15 cellular contexts compared by ENCODE assay signal in genomic region chr6:34529665-34530327, GRCh38. TPM values are rescaled to one million over a fixed set of nuclear protein-coding genes. Genes with fewer than 3 reads are reported as not detected.
DNase-seq lines count a peak whose midpoint lies in the region; ATAC-seq and TF ChIP-seq lines count a peak whose summit lies in the region.
"Had no signal": no experiment of that assay in that cellular context is flagged by ENCODE, and none has a peak within 500 bp of the region (broad histone marks: within the 10 kb centered on the region; RNA-seq: fewer than 3 reads in every experiment).

No MANE protein-coding gene starts in this region.

- peaks cover 0 to 3% of the 10 kb centered on the region in 2 donors for H3K4me1 Mint-ChIP-seq in natural killer cell treated with Interleukin-12 subunit alpha and Interleukin-12 subunit beta and Interleukin-15 and Interleukin-18, amount 100 ng/mL, for 72 hours (ENCODE audit: low read depth in 2 of 2)

- H3K9me3 ChIP-seq in heart left ventricle (no peaks in the 10 kb centered on the region), right atrium auricular region (no peaks in the 10 kb centered on the region), body of pancreas (no peaks in the 10 kb centered on the region)

- no peak overlapping the region for H3K4me3 Mint-ChIP-seq in natural killer cell treated with Interleukin-12 subunit alpha and Interleukin-12 subunit beta and Interleukin-15 and Interleukin-18, amount 100 ng/mL, for 72 hours

- ATAC-seq in heart left ventricle, result peak in 2 of 4 donors; percentile 1 to 34
- no peak for ATAC-seq in body of pancreas
- no peak for ATAC-seq in natural killer cell treated with Interleukin-12 subunit alpha and Interleukin-12 subunit beta and Interleukin-15 and Interleukin-18, amount 100 ng/mL, for 72 hours

- H3K9me3 Mint-ChIP-seq in natural killer cell treated with Interleukin-12 subunit alpha and Interleukin-12 subunit beta and Interleukin-15 and Interleukin-18, amount 100 ng/mL, for 72 hours, result no peaks in the 10 kb centered on the region

- no peak overlapping the region for H3K27ac Mint-ChIP-seq in natural killer cell treated with Interleukin-12 subunit alpha and Interleukin-12 subunit beta and Interleukin-15 and Interleukin-18, amount 100 ng/mL, for 72 hours

- H3K36me3 ChIP-seq in heart left ventricle (no peaks in the 10 kb centered on the region), right atrium auricular region (no peaks in the 10 kb centered on the region), body of pancreas (replicated peaks in 1 of 2; ENCODE audit: insufficient read depth in 1 of 2, low read depth in 2 of 2) (no peaks in the 10 kb centered on the region)
- H3K36me3 ChIP-seq: brain microvascular endothelial cell had no signal

- TF ChIP-seq CTCF in heart left ventricle (IDR thresholded peaks at IDR 0.05) (no peak), right atrium auricular region (IDR thresholded peaks at IDR 0.05) (no peak), body of pancreas (IDR thresholded peaks at IDR 0.05) (no peak)

- intact Hi-C loops in heart left ventricle (cut with DNase I) (loop anchor here in 7 of 10 donors (5.0 to 10.0 kb wide), 4 partner anchors 78 to 613 kb away; partner anchors contain the start of genes ILRUN (in 1 of the 7) and TCP11 (in 1 of the 7)), body of pancreas (cut with DNase I) (no loop called here)

- H3K36me3 Mint-ChIP-seq in natural killer cell treated with Interleukin-12 subunit alpha and Interleukin-12 subunit beta and Interleukin-15 and Interleukin-18, amount 100 ng/mL, for 72 hours, result no peaks in the 10 kb centered on the region

- 45 to 61% (median 51%) methylated on average over 6 to 10 of the region's 10 CpGs for WGBS in heart left ventricle, 4 donors
- 50 to 51% methylated on average over 10 of the region's 10 CpGs for WGBS in body of pancreas, 2 donors

- DNase-seq in heart left ventricle (peak in 4 of 5 donors; percentile 34 to 73 (median 48)), right atrium auricular region (ENCODE audit: low spot score) (no peak), body of pancreas (peak in 3 of 4 donors; percentile 57 to 75 (median 63)), medulla oblongata (ENCODE audit: extremely low spot score) (peak; percentile 65), NCI-H2171 treated with DMSO at 0.1 percent for 48 hours (lab: John Stamatoyannopoulos, UW) (no peak), activated T-cell treated with anti-CD3 and anti-CD28 coated beads for 4 hours (no peak)
- no peak for DNase-seq in natural killer cell treated with Interleukin-12 subunit alpha and Interleukin-12 subunit beta and Interleukin-15 and Interleukin-18, amount 100 ng/mL, for 72 hours (ENCODE audit: low spot score)
- no peak for DNase-seq in NK-92 treated with Interleukin-12 subunit alpha and Interleukin-12 subunit beta, amount 100 ng/mL, for 24 hours (lab: John Stamatoyannopoulos, UW)
- DNase-seq: activated CD4-positive, alpha-beta T cell treated with anti-CD3 and anti-CD28 coated beads, Interleukin-2, amount 50 U/mL, for 48 hours; brain microvascular endothelial cell; Karpas-422; NCI-H2227 treated with DMSO at 0.1 percent for 48 hours; T-helper 2 cell had no signal

- TF ChIP-seq POLR2A in heart left ventricle (IDR thresholded peaks at IDR 0.05) (no peak), body of pancreas (IDR thresholded peaks at IDR 0.05) (no peak)

- H3K27ac ChIP-seq in heart left ventricle, result no peak overlapping the region
- no peak overlapping the region for H3K27ac ChIP-seq in right atrium auricular region
- no peak overlapping the region for H3K27ac ChIP-seq in body of pancreas
- H3K27ac ChIP-seq: brain microvascular endothelial cell had no signal

- H3K27me3 ChIP-seq in heart left ventricle (no peaks in the 10 kb centered on the region), right atrium auricular region (no peaks in the 10 kb centered on the region), body of pancreas (no peaks in the 10 kb centered on the region)
- H3K27me3 ChIP-seq: brain microvascular endothelial cell had no signal

- H3K4me1 ChIP-seq in heart left ventricle (peaks cover 0 to 18% (median 8%) of the 10 kb centered on the region in 12 donors), right atrium auricular region (peaks cover 0 to 8% of the 10 kb centered on the region in 2 donors), body of pancreas (peaks cover 10% of the 10 kb centered on the region)

- no peaks in the 10 kb centered on the region for H3K27me3 Mint-ChIP-seq in natural killer cell treated with Interleukin-12 subunit alpha and Interleukin-12 subunit beta and Interleukin-15 and Interleukin-18, amount 100 ng/mL, for 72 hours

- H3K4me3 ChIP-seq in heart left ventricle (no peak overlapping the region), right atrium auricular region (no peak overlapping the region), body of pancreas (no peak overlapping the region)

RNA-seq across cellular contexts. Expression of gene SPDEF, which starts 26.3 kb away (rescaled TPM):
- total RNA-seq in heart left ventricle, result under 1 TPM in 7 of 9 donors, not detected in 2; 0.12 to 0.46 (median 0.31) TPM
- under 1 TPM; 0.15 to 0.23 TPM for polyA plus RNA-seq in heart left ventricle
- under 1 TPM; 0.22 to 0.31 TPM for total RNA-seq in right atrium auricular region
- total RNA-seq in body of pancreas, result not detected
- not detected for total RNA-seq in natural killer cell treated with Interleukin-12 subunit alpha and Interleukin-12 subunit beta and Interleukin-15 and Interleukin-18, amount 100 ng/mL, for 72 hours
- total RNA-seq: Daoy, endothelial cell of umbilical vein had no signal
- polyA plus RNA-seq: endothelial cell of umbilical vein had no signal

Comparison
In these comparisons a context has a peak if more than half of its experiments do, and no peak if none do; other contexts are left out.
1. DNase-seq: peak in heart left ventricle (4 of 5), body of pancreas (3 of 4) and medulla oblongata (single experiment); none in right atrium auricular region (single experiment), natural killer cell treated with Interleukin-12 subunit alpha and Interleukin-12 subunit beta and Interleukin-15 and Interleukin-18, amount 100 ng/mL, for 72 hours (single experiment), NK-92 treated with Interleukin-12 subunit alpha and Interleukin-12 subunit beta, amount 100 ng/mL, for 24 hours (single experiment), NCI-H2171 treated with DMSO at 0.1 percent for 48 hours (single experiment) and activated T-cell treated with anti-CD3 and anti-CD28 coated beads for 4 hours (single experiment).